In genomic region chr4:622071-622995, GRCh38 we compare ENCODE assay signal across 25 cellular contexts. TPM values are rescaled to one million over a fixed set of nuclear protein-coding genes. Genes with fewer than 3 reads are reported as not detected.
A peak's percentile ranks its signal among the peaks of the same experiment; 100 is the strongest.
DNase-seq lines count a peak whose midpoint lies in the region; ATAC-seq, FAIRE-seq and TF ChIP-seq lines count a peak whose summit lies in the region.
"Had no signal": no experiment of that assay in that cellular context is flagged by ENCODE, and none has a peak within 500 bp of the region (broad histone marks: within the 10 kb centered on the region; RNA-seq: fewer than 3 reads in every experiment).

No MANE protein-coding gene starts in this region.

- H3K9ac ChIP-seq in endodermal cell (ENCODE audit: extremely low read depth, low read length, poor library complexity, severe bottlenecking), result no peak overlapping the region
- no peak overlapping the region for H3K9ac ChIP-seq in neural progenitor cell
- H3K9ac ChIP-seq: parathyroid adenoma had no signal

- no peak overlapping the region for H2AFZ ChIP-seq in neural progenitor cell (replicated peaks)
- H2AFZ ChIP-seq: parathyroid adenoma had no signal

- H3K4me1 Mint-ChIP-seq in endodermal cell (no peaks in the 10 kb centered on the region), neural progenitor cell (peaks cover 8% of the 10 kb centered on the region)
- H3K4me1 Mint-ChIP-seq: activated naive CD8-positive, alpha-beta T cell treated with anti-CD3 and anti-CD28 coated beads, Interleukin-2, amount 50 U/mL, for 24 hours; naive B cell had no signal

- no peaks in the 10 kb centered on the region for H3K9me3 ChIP-seq in endodermal cell (ENCODE audit: control insufficient read depth, low read length)
- H3K9me3 ChIP-seq in neural progenitor cell (ENCODE audit: low read depth), result no peaks in the 10 kb centered on the region
- H3K9me3 ChIP-seq: breast epithelium, uterus had no signal

- peaks cover 5% of the 10 kb centered on the region for H3K9me3 Mint-ChIP-seq in endodermal cell
- H3K9me3 Mint-ChIP-seq in neural progenitor cell, result peaks cover 4% of the 10 kb centered on the region
- H3K9me3 Mint-ChIP-seq: activated naive CD8-positive, alpha-beta T cell treated with anti-CD3 and anti-CD28 coated beads, Interleukin-2, amount 50 U/mL, for 24 hours had no signal

- H3K4me1 ChIP-seq in endodermal cell (ENCODE audit: control insufficient read depth, insufficient read depth, low read length), result peaks cover 3% of the 10 kb centered on the region
- H3K4me1 ChIP-seq in neural progenitor cell, result peaks cover 18% of the 10 kb centered on the region
- H3K4me1 ChIP-seq: breast epithelium, parathyroid adenoma, uterus had no signal

- peak; percentile 55 for FAIRE-seq in HTR-8/SVneo (lab: Jason Lieb, UNC)
- FAIRE-seq: GM12892 had no signal

- TF ChIP-seq CTCF in endodermal cell (conservative IDR thresholded peaks at IDR 0.05) (no peak), neural progenitor cell (IDR thresholded peaks at IDR 0.05) (no peak)

- peaks cover 3% of the 10 kb centered on the region for H3K27me3 Mint-ChIP-seq in endodermal cell (ENCODE audit: insufficient read depth)
- H3K27me3 Mint-ChIP-seq in neural progenitor cell (ENCODE audit: insufficient read depth, low read depth), result peaks cover 13% of the 10 kb centered on the region

- DNase-seq in EH (ENCODE audit: low read depth), result peak; percentile 9
- no peak for DNase-seq in HTR-8/SVneo (ENCODE audit: insufficient read length, low spot score)
- DNase-seq in endodermal cell, result peak; percentile 32
- DNase-seq in neural progenitor cell (ENCODE audit: low spot score), result peak; percentile 1
- DNase-seq in NCI-H82 (lab: John Stamatoyannopoulos, UW), result no peak
- no peak for DNase-seq in NCI-H526 (lab: John Stamatoyannopoulos, UW)
- DNase-seq: activated CD8-positive, alpha-beta T cell treated with anti-CD3 and anti-CD28 coated beads for 36 hours; activated naive CD8-positive, alpha-beta T cell treated with anti-CD3 and anti-CD28 coated beads, Interleukin-2, amount 50 U/mL, for 24 hours; GF-D8; mammary epithelial cell; MM.1S; naive B cell; NCI-H2081; NCI-H510A; SIG-M5; stimulated activated CD4-positive, alpha-beta T cell treated with anti-CD3 and anti-CD28 coated beads, Interleukin-4, amount 100 ng/mL, for 1 hour; T-helper 1 cell; uterus; WERI-Rb-1 had no signal

- 91 to 92% methylated on average over 20 to 22 of the region's 22 CpGs for WGBS in endodermal cell (ENCODE audit: insufficient coverage in 1 of 2, insufficient read length in 1 of 2), 2 experiments

- H3K36me3 Mint-ChIP-seq in endodermal cell (ENCODE audit: low read depth) (no peaks in the 10 kb centered on the region), neural progenitor cell (no peaks in the 10 kb centered on the region)

- H3K4me3 ChIP-seq in endodermal cell (ENCODE audit: low read length) (no peak overlapping the region), neural progenitor cell (no peak overlapping the region)
- H3K4me3 ChIP-seq: breast epithelium, skin epidermis, uterus had no signal

- ATAC-seq in GM21529 (IDR thresholded peaks at IDR 0.05; ENCODE audit: unreplicated experiment), result no peak
- no peak for ATAC-seq in GM18520 (IDR thresholded peaks at IDR 0.05; ENCODE audit: unreplicated experiment)
- ATAC-seq: activated CD8-positive, alpha-beta T cell treated with anti-CD3 and anti-CD28 coated beads for 36 hours; activated naive CD8-positive, alpha-beta T cell treated with anti-CD3 and anti-CD28 coated beads, Interleukin-2, amount 50 U/mL, for 24 hours had no signal

- H3K27me3 ChIP-seq in endodermal cell (ENCODE audit: control insufficient read depth, insufficient read depth, low read length, poor library complexity, severe bottlenecking) (peaks cover 5% of the 10 kb centered on the region), neural progenitor cell (no peaks in the 10 kb centered on the region)
- H3K27me3 ChIP-seq: uterus had no signal

- H3K4me3 Mint-ChIP-seq in endodermal cell (no peak overlapping the region), neural progenitor cell (peak overlapping the region; percentile 18)
- H3K4me3 Mint-ChIP-seq: activated CD8-positive, alpha-beta T cell treated with anti-CD3 and anti-CD28 coated beads for 36 hours; activated naive CD8-positive, alpha-beta T cell treated with anti-CD3 and anti-CD28 coated beads, Interleukin-2, amount 50 U/mL, for 24 hours; naive B cell had no signal

- H3K27ac ChIP-seq in endodermal cell (ENCODE audit: low read depth, low read length), result no peak overlapping the region
- H3K27ac ChIP-seq in neural progenitor cell, result no peak overlapping the region
- H3K27ac ChIP-seq: breast epithelium, parathyroid adenoma, skin epidermis, uterus, WERI-Rb-1 had no signal

- H3F3A ChIP-seq in neural progenitor cell (ENCODE audit: low read depth), result peaks cover 8% of the 10 kb centered on the region

- H3K79me2 ChIP-seq in neural progenitor cell (ENCODE audit: low read depth), result no peaks in the 10 kb centered on the region
- H3K79me2 ChIP-seq: parathyroid adenoma had no signal

- H3K4me2 ChIP-seq in neural progenitor cell, result no peak overlapping the region

- H3K36me3 ChIP-seq in endodermal cell (ENCODE audit: control insufficient read depth, insufficient read depth, low read length), result no peaks in the 10 kb centered on the region
- no peaks in the 10 kb centered on the region for H3K36me3 ChIP-seq in neural progenitor cell
- H3K36me3 ChIP-seq: breast epithelium, uterus, WERI-Rb-1 had no signal

- H4K20me1 ChIP-seq in neural progenitor cell (ENCODE audit: low read depth), result no peaks in the 10 kb centered on the region

- H3K27ac Mint-ChIP-seq in endodermal cell (no peak overlapping the region), neural progenitor cell (no peak overlapping the region)
- H3K27ac Mint-ChIP-seq: activated CD8-positive, alpha-beta T cell treated with anti-CD3 and anti-CD28 coated beads for 36 hours; activated naive CD8-positive, alpha-beta T cell treated with anti-CD3 and anti-CD28 coated beads, Interleukin-2, amount 50 U/mL, for 24 hours had no signal

RNA-seq across cellular contexts. Expression of gene PDE6B, which starts 3.0 kb away (rescaled TPM):
- total RNA-seq in endodermal cell (10 to 100 TPM; 12.4 to 14.6 TPM), neural progenitor cell (ENCODE audit: low replicate concordance) (4.3 and 19.5 TPM in 2 replicates)
- 5.0 TPM for polyA plus RNA-seq in endodermal cell (2013, experiment 1 of 2)
- polyA plus RNA-seq in endodermal cell (2013, experiment 2 of 2), result 2.4 TPM
- polyA plus RNA-seq: mammary epithelial cell had no signal

RNA-seq across cellular contexts. Expression of gene TMEM271, which starts 46.2 kb away (rescaled TPM):
- total RNA-seq in endodermal cell (not detected), neural progenitor cell (ENCODE audit: low replicate concordance) (not detected in 2 replicates)
- not detected for polyA plus RNA-seq in endodermal cell (2013, experiment 1 of 2)
- not detected for polyA plus RNA-seq in endodermal cell (2013, experiment 2 of 2)
- total RNA-seq: activated CD8-positive, alpha-beta T cell treated with anti-CD3 and anti-CD28 coated beads for 36 hours; breast epithelium; mammary epithelial cell; uterus had no signal
- polyA plus RNA-seq: mammary epithelial cell had no signal

RNA-seq across cellular contexts. Expression of gene ATP5ME, which starts 51.7 kb away (rescaled TPM):
- total RNA-seq in endodermal cell, result 100 to 1,000 TPM; 407 to 456 TPM
- 299 TPM for polyA plus RNA-seq in endodermal cell (2013, experiment 1 of 2)
- 303 TPM for polyA plus RNA-seq in endodermal cell (2013, experiment 2 of 2)
- total RNA-seq in neural progenitor cell (ENCODE audit: low replicate concordance), result 95.1 and 114 TPM in 2 replicates

RNA-seq across cellular contexts. Expression of gene MYL5, which starts 52.0 kb away (rescaled TPM):
- total RNA-seq in endodermal cell (10 to 100 TPM; 20.0 to 23.4 TPM), neural progenitor cell (ENCODE audit: low replicate concordance) (0.21 and 10.0 TPM in 2 replicates)
- polyA plus RNA-seq in endodermal cell (2013, experiment 1 of 2), result 8.7 TPM
- polyA plus RNA-seq in endodermal cell (2013, experiment 2 of 2), result 6.1 TPM

Comparison
In these comparisons a context has a peak if more than half of its experiments do, and no peak if none do; other contexts are left out.
1. DNase-seq: peak in EH (single experiment), endodermal cell (single experiment) and neural progenitor cell (single experiment); none in HTR-8/SVneo (single experiment), NCI-H82 (single experiment) and NCI-H526 (0 of 2).